Comparison of ENCODE assay signal across 20 cellular contexts in genomic region chr15:62047278-62047847, GRCh38. TPM values are rescaled to one million over a fixed set of nuclear protein-coding genes. Genes with fewer than 3 reads are reported as not detected.
A peak's percentile ranks its signal among the peaks of the same experiment; 100 is the strongest.
DNase-seq lines count a peak whose midpoint lies in the region; ATAC-seq and TF ChIP-seq lines count a peak whose summit lies in the region.
"Had no signal": no experiment of that assay in that cellular context is flagged by ENCODE, and none has a peak within 500 bp of the region (broad histone marks: within the 10 kb centered on the region; RNA-seq: fewer than 3 reads in every experiment).

No MANE protein-coding gene starts in this region.

- H3K36me3 ChIP-seq in GM06990 (ENCODE audit: control insufficient read depth, insufficient read depth, low read length) (no peaks in the 10 kb centered on the region), OCI-LY3 (replicated peaks; ENCODE audit: low read depth, low read length) (peaks cover 25% of the 10 kb centered on the region)
- H3K36me3 ChIP-seq: BE2C had no signal

- H3K27me3 ChIP-seq in GM06990 (replicated peaks; ENCODE audit: control insufficient read depth, insufficient read depth, low read length) (no peaks in the 10 kb centered on the region), OCI-LY3 (ENCODE audit: low read depth, low read length) (no peaks in the 10 kb centered on the region)
- H3K27me3 ChIP-seq: BE2C, body of pancreas, foreskin keratinocyte, transverse colon had no signal

- no peak overlapping the region; the same call in 1 of the 2 replicates for H3K9ac ChIP-seq in OCI-LY3 (ENCODE audit: low read length)
- H3K9ac ChIP-seq: KMS-11 had no signal

- H3K9me3 ChIP-seq in OCI-LY3 (ENCODE audit: insufficient read depth, low read length): no peaks in the 10 kb centered on the region
- H3K9me3 ChIP-seq: BE2C, body of pancreas, transverse colon had no signal

- H3K27me3 Mint-ChIP-seq in immature natural killer cell (ENCODE audit: low read depth in 3 of 3): no peaks in the 10 kb centered on the region

- TF ChIP-seq CTCF in GM06990 (IDR thresholded peaks at IDR 0.05; ENCODE audit: insufficient read depth, low read length, poor library complexity, severe bottlenecking): no peak
- TF ChIP-seq CTCF in OCI-LY3 (IDR thresholded peaks at IDR 0.05; ENCODE audit: low read depth, low read length): no peak

- peak overlapping the region; percentile 38 for H3K4me2 ChIP-seq in OCI-LY3 (ENCODE audit: low read length)

- no peak overlapping the region for H3K4me3 Mint-ChIP-seq in immature natural killer cell
- H3K4me3 Mint-ChIP-seq: WTC11 had no signal

- H3K4me3 ChIP-seq in GM06990 (replicated peaks; ENCODE audit: low read depth, low read length) (no peak overlapping the region), OCI-LY3 (ENCODE audit: low read length) (no peak overlapping the region)
- H3K4me3 ChIP-seq: body of pancreas, coronary artery, skin epidermis, transverse colon had no signal

- H3K27ac Mint-ChIP-seq in immature natural killer cell: peak overlapping the region in 4 of 6 donors; percentile 13 to 70 (median 62)
- H3K27ac Mint-ChIP-seq: WTC11 had no signal

- DNase-seq in GM06990 (ENCODE audit: extremely low read depth, insufficient read length): peak; percentile 21
- DNase-seq in immature natural killer cell: no peak
- DNase-seq in amygdala (lab: John Stamatoyannopoulos, UW): no peak
- no peak for DNase-seq in NCI-H226
- no peak for DNase-seq in NCI-H2107 (lab: John Stamatoyannopoulos, UW)
- no peak for DNase-seq in AG08395 (ENCODE audit: low spot score)
- DNase-seq: activated naive CD4-positive, alpha-beta T cell treated with anti-CD3 and anti-CD28 coated beads, Interleukin-2, amount 50 U/mL, for 16 hours; BE2C; body of pancreas; DMS 273 treated with DMSO at 0.1 percent for 48 hours; foreskin keratinocyte; posterior cingulate gyrus; transverse colon had no signal

- H3K79me2 ChIP-seq in OCI-LY3 (ENCODE audit: low read length): peaks cover 73% of the 10 kb centered on the region

- H3K27ac ChIP-seq in OCI-LY3 (ENCODE audit: low read length): peak overlapping the region; percentile 54
- H3K27ac ChIP-seq: body of pancreas, coronary artery, foreskin keratinocyte, skin epidermis had no signal

- ATAC-seq in GM21526 (IDR thresholded peaks at IDR 0.05; ENCODE audit: low FRiP score, unreplicated experiment): peak; percentile 53
- ATAC-seq: body of pancreas, foreskin keratinocyte, SK-N-SH treated with all-trans-retinoic acid at 6 μM for 48 hours, WTC11 had no signal

- no peak overlapping the region for H2AFZ ChIP-seq in OCI-LY3 (ENCODE audit: low read depth, low read length)

- H3K9me3 Mint-ChIP-seq in immature natural killer cell: no peaks in the 10 kb centered on the region

- peaks cover 3% of the 10 kb centered on the region in 3 donors for H3K36me3 Mint-ChIP-seq in immature natural killer cell

- peaks cover 47% of the 10 kb centered on the region for H3K4me1 ChIP-seq in OCI-LY3 (ENCODE audit: low read length)
- H3K4me1 ChIP-seq: BE2C, foreskin keratinocyte had no signal

- H4K20me1 ChIP-seq in OCI-LY3 (ENCODE audit: insufficient read depth, low read length): peaks cover 56% of the 10 kb centered on the region

- H3K4me1 Mint-ChIP-seq in immature natural killer cell: peaks cover 37 to 68% of the 10 kb centered on the region in 2 donors
- H3K4me1 Mint-ChIP-seq: WTC11 had no signal

RNA-seq across cellular contexts. Expression of gene VPS13C, which starts 12.9 kb away (rescaled TPM):
- 10 to 100 TPM in 2 of 3 donors, 1 to 10 TPM in 1; 9.8 to 18.5 (median 11.1) TPM for polyA plus RNA-seq in immature natural killer cell

RNA-seq across cellular contexts. Expression of gene C2CD4A, which starts 19.4 kb away (rescaled TPM):
- polyA plus RNA-seq in immature natural killer cell: not detected
- polyA plus RNA-seq: foreskin keratinocyte had no signal
